ENCODE assay signal across 9 cellular contexts in genomic region chr19:1503089-1503924, GRCh38. TPM values are rescaled to one million over a fixed set of nuclear protein-coding genes. Genes with fewer than 3 reads are reported as not detected.
A peak's percentile ranks its signal among the peaks of the same experiment; 100 is the strongest.
DNase-seq lines count a peak whose midpoint lies in the region; ATAC-seq, FAIRE-seq and TF ChIP-seq lines count a peak whose summit lies in the region.
"Had no signal": no experiment of that assay in that cellular context is flagged by ENCODE, and none has a peak within 500 bp of the region (broad histone marks: within the 10 kb centered on the region; RNA-seq: fewer than 3 reads in every experiment).

No MANE protein-coding gene starts in this region.

- ATAC-seq in gastrocnemius medialis (no peak), GM18505 (IDR thresholded peaks at IDR 0.05; ENCODE audit: unreplicated experiment) (no peak), GM21737 (IDR thresholded peaks at IDR 0.05; ENCODE audit: unreplicated experiment) (no peak), GM18907 (IDR thresholded peaks at IDR 0.05; ENCODE audit: unreplicated experiment) (no peak)

- H3K9me3 ChIP-seq in gastrocnemius medialis, result no peaks in the 10 kb centered on the region

- intact Hi-C loops in head of caudate nucleus (cut with DNase I), result no loop called here
- intact Hi-C loops in gastrocnemius medialis (cut with DNase I; ENCODE audit: low total_unique reads), result no loop called here

- H3K27ac ChIP-seq in gastrocnemius medialis, result no peak overlapping the region

- peak; percentile 74 for DNase-seq in GM12891 (ENCODE audit: insufficient read length, low spot score)
- DNase-seq in activated T-helper 9 cell treated with anti-CD3 and anti-CD28 coated beads, Interleukin-2, amount 50 U/mL, for 16 hours (ENCODE audit: low read depth), result peak; percentile 57
- DNase-seq in head of caudate nucleus, result peak; percentile 30 to 85 (median 63)
- DNase-seq in gastrocnemius medialis, result peak in 1 of 2 donors; percentile 41

- H3K4me3 ChIP-seq in gastrocnemius medialis, result peak overlapping the region; percentile 15 to 32 (median 28)

- H3K4me1 ChIP-seq in gastrocnemius medialis, result peaks cover 4 to 15% of the 10 kb centered on the region in 2 donors

- peak; percentile 54 to 87 (median 72) for TF ChIP-seq CTCF in gastrocnemius medialis (IDR thresholded peaks at IDR 0.05 in 4 of 5, conservative IDR thresholded peaks at IDR 0.05 in 1 of 5)

- peaks cover 0 to 11% (median 5%) of the 10 kb centered on the region in 3 donors for H3K27me3 ChIP-seq in gastrocnemius medialis

- H3K36me3 ChIP-seq in gastrocnemius medialis, result no peaks in the 10 kb centered on the region

- TF ChIP-seq POLR2A in GM12891 (IDR thresholded peaks at IDR 0.05; ENCODE audit: low read depth, low read length) (no peak), gastrocnemius medialis (IDR thresholded peaks at IDR 0.05) (no peak), GM18505 (IDR thresholded peaks at IDR 0.05; ENCODE audit: borderline replicate concordance, extremely low read depth, insufficient read depth, insufficient read length) (no peak)

- peak; percentile 52 for FAIRE-seq in GM12891 (lab: Jason Lieb, UNC)
- FAIRE-seq: colon had no signal

- in situ Hi-C loops in gastrocnemius medialis (cut with MboI; ENCODE audit: low sequenced_read_pairs in 4 of 4), result no loop called here

TF ChIP-seq in GM12891, 5 proteins besides CTCF, POLR2A, EP300 and RAD21:
- TF ChIP-seq POLR2AphosphoS5 (IDR thresholded peaks at IDR 0.05; ENCODE audit: low read depth, low read length), result no peak
- TF ChIP-seq POU2F2 (IDR thresholded peaks at IDR 0.05; ENCODE audit: low read depth, low read length), result no peak
- 0 out of 2 replicates have a peak, but pooled peaks have one; percentile 27 for TF ChIP-seq SPI1 (IDR thresholded peaks at IDR 0.05; ENCODE audit: low read depth, low read length)

TF ChIP-seq in PFSK-1, 5 proteins besides CTCF, POLR2A, EP300 and RAD21:
- TF ChIP-seq FOXP2 (optimal IDR thresholded peaks at IDR 0.05; ENCODE audit: borderline replicate concordance, extremely low read depth, extremely low read length, insufficient read depth), result peak; percentile 12
- no peak for TF ChIP-seq SIN3A (IDR thresholded peaks at IDR 0.05; ENCODE audit: borderline replicate concordance, insufficient read depth, low read length)
TF ChIP-seq in PFSK-1: peak in this region for 1.

RNA-seq across cellular contexts. Expression of gene ADAMTSL5, which starts 9.5 kb away (rescaled TPM):
- not detected for polyA plus RNA-seq in GM12891 (2012; ENCODE audit: low read depth, missing spikeins)
- polyA plus RNA-seq in PFSK-1 (2012; ENCODE audit: insufficient read length, low read depth), result 3.8 TPM
- 1 to 10 TPM in 3 of 4 donors, under 1 TPM in 1; 0.41 to 6.5 (median 3.0) TPM for total RNA-seq in gastrocnemius medialis

RNA-seq across cellular contexts. Expression of gene REEP6, which starts 12.3 kb away (rescaled TPM):
- 0.33 TPM for polyA plus RNA-seq in GM12891 (2012; ENCODE audit: low read depth, missing spikeins)
- polyA plus RNA-seq in PFSK-1 (2012; ENCODE audit: insufficient read length, low read depth), result 8.8 TPM
- 1 to 10 TPM; 1.1 to 2.3 (median 1.5) TPM for total RNA-seq in gastrocnemius medialis

RNA-seq across cellular contexts. Expression of gene PCSK4, which starts 13.2 kb away (rescaled TPM):
- polyA plus RNA-seq in GM12891 (2012; ENCODE audit: low read depth, missing spikeins), result 1.2 TPM
- polyA plus RNA-seq in PFSK-1 (2012; ENCODE audit: insufficient read length, low read depth), result 9.1 TPM
- total RNA-seq in gastrocnemius medialis, result under 1 TPM; 0.12 to 0.60 (median 0.37) TPM

RNA-seq across cellular contexts. Expression of gene PLK5, which starts 20.6 kb away (rescaled TPM):
- 0.06 TPM for polyA plus RNA-seq in GM12891 (2012; ENCODE audit: low read depth, missing spikeins)
- not detected for polyA plus RNA-seq in PFSK-1 (2012; ENCODE audit: insufficient read length, low read depth)
- total RNA-seq in gastrocnemius medialis, result not detected

RNA-seq across cellular contexts. Expression of gene C19orf25, which starts 24.3 kb away (rescaled TPM):
- polyA plus RNA-seq in GM12891 (2012; ENCODE audit: low read depth, missing spikeins), result 18.0 TPM
- 68.7 TPM for polyA plus RNA-seq in PFSK-1 (2012; ENCODE audit: insufficient read length, low read depth)
- 10 to 100 TPM; 18.7 to 25.7 (median 19.9) TPM for total RNA-seq in gastrocnemius medialis
